23 cellular contexts compared by ENCODE assay signal in the genomic region with DNA sequence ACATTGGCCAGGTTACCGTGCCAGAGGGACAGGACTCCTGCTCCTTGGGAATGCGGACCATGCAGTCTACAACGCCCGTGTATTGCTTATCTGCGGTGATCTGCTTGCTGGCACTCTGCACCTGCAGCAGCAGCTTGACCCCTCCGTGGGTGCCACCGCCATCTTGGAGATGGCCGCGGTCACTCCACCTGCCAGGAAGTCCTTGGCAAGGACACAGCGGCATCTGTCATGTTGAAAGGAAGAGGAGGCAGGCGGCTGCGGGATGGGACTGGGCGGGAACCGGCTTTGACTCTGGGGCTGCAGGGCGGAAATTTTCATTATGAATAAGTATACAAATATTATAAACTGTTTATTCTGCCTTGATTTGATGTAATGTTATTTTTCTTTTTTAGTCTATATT.
"Had no signal": no experiment of that assay in that cellular context is flagged by ENCODE, and none has a peak within 500 bp of the region (broad histone marks: within the 10 kb centered on the region; RNA-seq: fewer than 3 reads in every experiment).

No MANE protein-coding gene starts in this region.

- H3K4me3 ChIP-seq: hepatocyte, left lung, left ventricle myocardium inferior, lower lobe of right lung, lung, mucosa of descending colon had no signal

- H3K79me2 ChIP-seq: hepatocyte had no signal

- ATAC-seq: left cardiac atrium; left lobe of liver; left lung; left ventricle myocardium superior; lower lobe of right lung; mucosa of descending colon; naive thymus-derived CD4-positive, alpha-beta T cell had no signal

- H3K27me3 ChIP-seq: hepatocyte, left lung had no signal

- FAIRE-seq: islet of Langerhans, keratinocyte, kidney had no signal

- DNase-seq: hippocampal formation; hypothalamus; immature natural killer cell; islet precursor cell; kidney; kidney glomerular epithelial cell; left cardiac atrium; left ventricle myocardium inferior; left ventricle myocardium superior; lower lobe of right lung; mammary epithelial cell; mesenchymal stem cell; mesendoderm; midbrain; mucosa of descending colon; naive B cell; naive thymus-derived CD4-positive, alpha-beta T cell had no signal

- H3K27ac ChIP-seq: hepatocyte, left lung, left ventricle myocardium inferior, lower lobe of right lung had no signal

- H3K4me1 ChIP-seq: left lung, left ventricle myocardium inferior, lower lobe of right lung had no signal

- H3K36me3 ChIP-seq: left lung, left ventricle myocardium inferior, lower lobe of right lung had no signal

- H2AFZ ChIP-seq: hepatocyte had no signal

- H3K4me2 ChIP-seq: hepatocyte had no signal
